In the genomic region with DNA sequence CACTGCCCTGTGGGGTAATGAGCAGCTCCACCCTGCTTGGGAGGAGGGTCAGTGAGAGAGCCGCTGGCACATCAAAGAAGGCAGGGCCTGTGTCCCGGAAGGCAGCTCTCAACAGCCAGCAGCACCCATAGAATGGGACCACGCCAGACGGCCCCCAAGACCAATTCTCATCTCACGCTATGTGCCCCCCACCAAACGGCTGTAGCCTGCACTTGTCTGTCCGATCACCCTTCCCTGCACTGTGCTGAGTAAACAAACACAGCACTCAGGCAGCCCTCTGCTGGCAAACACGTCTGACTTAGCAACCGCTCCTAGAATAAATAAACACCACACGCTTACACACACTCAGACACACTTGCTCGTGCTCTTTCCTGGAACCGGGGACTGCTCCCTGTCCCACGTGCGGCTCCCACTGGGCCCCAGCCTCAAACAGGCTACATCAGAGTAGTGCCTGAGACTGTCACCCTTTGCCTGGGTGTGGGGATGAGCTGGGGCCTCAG, we compare ENCODE assay signal across 8 cellular contexts. TPM values are rescaled to one million over a fixed set of nuclear protein-coding genes. Genes with fewer than 3 reads are reported as not detected.
A peak's percentile ranks its signal among the peaks of the same experiment; 100 is the strongest.
DNase-seq lines count a peak whose midpoint lies in the region; ATAC-seq lines count a peak whose summit lies in the region.

No MANE protein-coding gene starts in this region.

- no peak overlapping the region for H3K4me3 Mint-ChIP-seq in activated T-cell treated with anti-CD3 and anti-CD28 coated beads, Interleukin-2, amount 50 U/mL, for 72 hours

- ATAC-seq in GM19324 (IDR thresholded peaks at IDR 0.05; ENCODE audit: low FRiP score, unreplicated experiment) = no peak
- no peak for ATAC-seq in HG02973 (IDR thresholded peaks at IDR 0.05; ENCODE audit: unreplicated experiment)
- no peak for ATAC-seq in activated T-cell treated with anti-CD3 and anti-CD28 coated beads, Interleukin-2, amount 50 U/mL, for 72 hours (replicated peaks in 1 of 2)

- H3K9ac ChIP-seq in mucosa of stomach (ENCODE audit: low read length) = peak overlapping the region; percentile 69

- H3K9me3 ChIP-seq in mucosa of stomach (ENCODE audit: control insufficient read depth, low read length) = no peaks in the 10 kb centered on the region

- H3K4me1 Mint-ChIP-seq in activated T-cell treated with anti-CD3 and anti-CD28 coated beads, Interleukin-2, amount 50 U/mL, for 72 hours (ENCODE audit: low read depth) = no peaks in the 10 kb centered on the region

- H3K9me3 Mint-ChIP-seq in activated T-cell treated with anti-CD3 and anti-CD28 coated beads, Interleukin-2, amount 50 U/mL, for 72 hours = no peaks in the 10 kb centered on the region

- H3K27me3 ChIP-seq in mucosa of stomach (ENCODE audit: control insufficient read depth, insufficient read depth, low read length) = no peaks in the 10 kb centered on the region

- H3K36me3 ChIP-seq in mucosa of stomach (ENCODE audit: control insufficient read depth, insufficient read depth, low read length) = no peaks in the 10 kb centered on the region

- DNase-seq in DMS53 (lab: John Stamatoyannopoulos, UW) = peak; percentile 99
- peak; percentile 63 for DNase-seq in NCI-H2227 (lab: John Stamatoyannopoulos, UW; ENCODE audit: unreplicated experiment)
- peak; percentile 90 to 93 for DNase-seq in dermis microvascular lymphatic vessel endothelial cell (ENCODE audit: low read depth in 2 of 2)
- no peak for DNase-seq in SIG-M5 treated with dmso at 0.1 percent for 504 hours (lab: John Stamatoyannopoulos, UW; ENCODE audit: unreplicated experiment)
- no peak for DNase-seq in activated T-cell treated with anti-CD3 and anti-CD28 coated beads, Interleukin-2, amount 50 U/mL, for 72 hours

- H3K4me3 ChIP-seq in mucosa of stomach (ENCODE audit: low read length) = peak overlapping the region; percentile 32

- H3K36me3 Mint-ChIP-seq in activated T-cell treated with anti-CD3 and anti-CD28 coated beads, Interleukin-2, amount 50 U/mL, for 72 hours (ENCODE audit: insufficient read depth in 2 of 2) = no peaks in the 10 kb centered on the region

- no peaks in the 10 kb centered on the region for H3K27me3 Mint-ChIP-seq in activated T-cell treated with anti-CD3 and anti-CD28 coated beads, Interleukin-2, amount 50 U/mL, for 72 hours (ENCODE audit: low read depth)

- peaks cover 54% of the 10 kb centered on the region for H3K4me1 ChIP-seq in mucosa of stomach (ENCODE audit: control insufficient read depth, insufficient read depth, low read length)

- H3K27ac Mint-ChIP-seq in activated T-cell treated with anti-CD3 and anti-CD28 coated beads, Interleukin-2, amount 50 U/mL, for 72 hours = no peak overlapping the region

RNA-seq across cellular contexts. Expression of a gene that starts 53.2 kb away (rescaled TPM):
- 1.8 and 4.8 TPM in 2 replicates for total RNA-seq in dermis microvascular lymphatic vessel endothelial cell
- 1 to 10 TPM; 1.3 to 1.9 TPM for total RNA-seq in activated T-cell treated with anti-CD3 and anti-CD28 coated beads, Interleukin-2, amount 50 U/mL, for 72 hours

Comparison
In these comparisons a context has a peak if more than half of its experiments do, and no peak if none do; other contexts are left out.
1. DNase-seq: peak in DMS53 (single experiment), NCI-H2227 (single experiment) and dermis microvascular lymphatic vessel endothelial cell (2 of 2); none in SIG-M5 treated with dmso at 0.1 percent for 504 hours (single experiment) and activated T-cell treated with anti-CD3 and anti-CD28 coated beads, Interleukin-2, amount 50 U/mL, for 72 hours (0 of 2).